In the genomic region with DNA sequence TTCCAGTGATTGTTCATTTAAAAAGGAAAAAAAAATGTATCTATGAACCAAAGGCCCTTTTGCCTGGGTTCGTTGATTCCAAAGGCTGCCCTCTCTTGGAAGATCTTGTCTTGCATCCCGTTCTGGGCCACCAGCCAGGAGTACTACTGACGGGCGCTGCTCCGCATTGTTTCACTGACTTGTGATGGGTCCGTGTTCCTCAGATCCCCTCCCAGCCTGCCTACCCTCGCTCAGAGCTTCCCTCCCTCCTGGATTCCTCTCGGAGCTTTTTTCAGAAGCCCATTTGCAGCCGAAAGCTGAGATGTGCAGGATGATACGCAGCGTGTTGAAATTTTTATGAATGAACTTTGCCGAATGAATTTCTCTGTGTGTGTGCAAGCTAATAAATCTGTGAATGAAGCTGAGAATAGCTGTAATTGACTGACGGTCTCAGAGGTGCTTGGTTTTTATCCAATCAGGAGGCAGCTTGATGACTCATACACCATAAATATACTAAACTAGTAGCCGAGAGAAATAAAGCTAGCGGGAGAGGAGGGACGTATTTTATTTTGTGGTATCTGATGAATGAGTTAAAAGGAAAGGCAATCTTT, we compare ENCODE assay signal across 8 cellular contexts. TPM values are rescaled to one million over a fixed set of nuclear protein-coding genes. Genes with fewer than 3 reads are reported as not detected.
A peak's percentile ranks its signal among the peaks of the same experiment; 100 is the strongest.
DNase-seq lines count a peak whose midpoint lies in the region; ATAC-seq and TF ChIP-seq lines count a peak whose summit lies in the region.

A gene with protein sequence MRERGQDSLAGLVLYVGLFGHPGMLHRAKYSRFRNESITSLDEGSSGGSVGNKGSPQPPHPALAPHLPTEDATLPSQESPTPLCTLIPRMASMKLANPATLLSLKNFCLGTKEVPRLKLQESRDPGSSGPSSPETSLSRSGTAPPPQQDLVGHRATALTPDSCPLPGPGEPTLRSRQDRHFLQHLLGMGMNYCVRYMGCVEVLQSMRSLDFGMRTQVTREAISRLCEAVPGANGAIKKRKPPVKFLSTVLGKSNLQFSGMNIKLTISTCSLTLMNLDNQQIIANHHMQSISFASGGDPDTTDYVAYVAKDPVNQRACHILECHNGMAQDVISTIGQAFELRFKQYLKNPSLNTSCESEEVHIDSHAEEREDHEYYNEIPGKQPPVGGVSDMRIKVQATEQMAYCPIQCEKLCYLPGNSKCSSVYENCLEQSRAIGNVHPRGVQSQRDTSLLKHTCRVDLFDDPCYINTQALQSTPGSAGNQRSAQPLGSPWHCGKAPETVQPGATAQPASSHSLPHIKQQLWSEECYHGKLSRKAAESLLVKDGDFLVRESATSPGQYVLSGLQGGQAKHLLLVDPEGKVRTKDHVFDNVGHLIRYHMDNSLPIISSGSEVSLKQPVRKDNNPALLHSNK (minus strand): TSS at position 396 of the 590 bp plus-strand sequence. CDS start 904 bp downstream, outside the sequence.

- peak within 1 kb of the TSS; percentile 51 for H3K4me3 ChIP-seq in HFF-Myc (replicated peaks; ENCODE audit: low read depth, low read length)
- H3K4me3 ChIP-seq in trophoblast cell (ENCODE audit: low read depth, low read length), result peak within 1 kb of the TSS; percentile 38

- H3K9me3 ChIP-seq in trophoblast cell (ENCODE audit: insufficient read depth, low read depth, low read length), result no peaks in the 10 kb centered on the region

- no peak within 1 kb of the TSS for H3K9ac ChIP-seq in trophoblast cell (ENCODE audit: low read length)

- H3K27ac ChIP-seq in trophoblast cell (ENCODE audit: low read depth, low read length), result no peak within 1 kb of the TSS

- no peak within 1 kb of the TSS for H4K8ac ChIP-seq in trophoblast cell (ENCODE audit: low read depth, low read length)

- no peak within 1 kb of the TSS for H3K23ac ChIP-seq in trophoblast cell (ENCODE audit: low read length)

- peaks cover 0 to 2% (median 0%) of the 10 kb centered on the region in 5 experiments for H3K9me3 Mint-ChIP-seq in brain

- no CpG with 5 or more reads among the region's 16 CpGs for whole genome bisulfite sequencing in trophoblast cell (ENCODE audit: extremely low coverage, insufficient coverage, insufficient read length)

- H3K18ac ChIP-seq in trophoblast cell (ENCODE audit: low read length), result no peak within 1 kb of the TSS

- peak within 1 kb of the TSS; percentile 85 to 90 (median 88) for H3K4me3 Mint-ChIP-seq in brain

- peak within 1 kb of the TSS; percentile 67 for H2AFZ ChIP-seq in trophoblast cell (ENCODE audit: insufficient read depth, low read length, poor library complexity)

- no peak within 1 kb of the TSS for H4K12ac ChIP-seq in trophoblast cell (ENCODE audit: low read depth, low read length)

- H3K14ac ChIP-seq in trophoblast cell (ENCODE audit: low read length), result no peak within 1 kb of the TSS

- peaks cover 5% of the 10 kb centered on the region for H3K27me3 Mint-ChIP-seq in brain

- no peak within 1 kb of the TSS for H2BK5ac ChIP-seq in trophoblast cell (ENCODE audit: low read depth, low read length, poor library complexity)

- peak; percentile 30 for TF ChIP-seq CTCF in HFF-Myc (IDR thresholded peaks at IDR 0.05; ENCODE audit: low read depth, low read length, missing control alignments)
- TF ChIP-seq CTCF in brain (conservative IDR thresholded peaks at IDR 0.05), result peak; percentile 38 to 41

- peaks cover 6 to 8% of the 10 kb centered on the region in 2 experiments for H3K4me1 ChIP-seq in trophoblast cell (ENCODE audit: control insufficient read depth in 1 of 2, insufficient read depth in 2 of 2, low read length in 2 of 2)

- no peak within 1 kb of the TSS for H2AK5ac ChIP-seq in trophoblast cell (ENCODE audit: low read length)

- no peak for ATAC-seq in HG03159 (IDR thresholded peaks at IDR 0.05; ENCODE audit: unreplicated experiment)

- no peak within 1 kb of the TSS for H2BK12ac ChIP-seq in trophoblast cell (ENCODE audit: low read length)

- H3K36me3 Mint-ChIP-seq in brain, result no peaks in the 10 kb centered on the region

- H3K27me3 ChIP-seq in trophoblast cell (ENCODE audit: insufficient read depth, low read length), result peaks cover 13% of the 10 kb centered on the region

- peaks cover 53% of the 10 kb centered on the region for H3K4me1 Mint-ChIP-seq in brain

- DNase-seq in EL (peak; percentile 86), HFF-Myc (ENCODE audit: extremely low read depth, low read depth) (peak; percentile 69), NCI-H748 treated with DMSO at 0.1 percent for 48 hours (lab: John Stamatoyannopoulos, UW) (peak; percentile 37), hepatic stellate cell (ENCODE audit: low spot score) (peak; percentile 72), trophoblast cell (peak in 1 of 2 donors; percentile 38), SW 1271 (lab: John Stamatoyannopoulos, UW) (no peak)

- no peaks in the 10 kb centered on the region for H3K36me3 ChIP-seq in trophoblast cell (ENCODE audit: control insufficient read depth in 1 of 2, insufficient read depth in 2 of 2, low read length in 2 of 2)

- H4K91ac ChIP-seq in trophoblast cell (ENCODE audit: low read depth, low read length), result no peak within 1 kb of the TSS

- H2BK120ac ChIP-seq in trophoblast cell (ENCODE audit: insufficient read depth, low read length, poor library complexity), result no peak within 1 kb of the TSS

- no peaks in the 10 kb centered on the region for H3K79me2 ChIP-seq in trophoblast cell (ENCODE audit: control insufficient read depth, insufficient read depth, low read length, poor library complexity)

- H3K4ac ChIP-seq in trophoblast cell (ENCODE audit: low read depth, low read length), result no peak within 1 kb of the TSS

- peak within 1 kb of the TSS; percentile 73 to 93 (median 85) for H3K27ac Mint-ChIP-seq in brain

- no peaks in the 10 kb centered on the region for H3K79me1 ChIP-seq in trophoblast cell (ENCODE audit: low read length)

- peak within 1 kb of the TSS; percentile 61 for H3K4me2 ChIP-seq in trophoblast cell (ENCODE audit: low read length)

RNA-seq across cellular contexts. Expression of the gene that starts here (rescaled TPM):
- polyA plus RNA-seq in brain (ENCODE audit: insufficient read depth, low read depth, low replicate concordance), result 0.78 TPM
- 0.14 and 0.26 TPM in 2 replicates for polyA plus RNA-seq in trophoblast cell (2013)

Comparison
In these comparisons a context has a peak if more than half of its experiments do, and no peak if none do; other contexts are left out.
1. DNase-seq: peak in EL (single experiment), HFF-Myc (single experiment), NCI-H748 treated with DMSO at 0.1 percent for 48 hours (single experiment) and hepatic stellate cell (single experiment); none in SW 1271 (0 of 2).